ENCODE assay signal across 21 cellular contexts in genomic region chr15:70501849-70502248, GRCh38.
"Had no signal": no experiment of that assay in that cellular context is flagged by ENCODE, and none has a peak within 500 bp of the region (broad histone marks: within the 10 kb centered on the region; RNA-seq: fewer than 3 reads in every experiment).

No MANE protein-coding gene starts in this region.

- H3K27me3 Mint-ChIP-seq: activated naive CD8-positive, alpha-beta T cell; naive thymus-derived CD8-positive, alpha-beta T cell; T-helper 17 cell had no signal

- H3K27ac ChIP-seq: adrenal gland, ascending aorta, brain microvascular endothelial cell, esophagus muscularis mucosa, left lung had no signal

- H3K4me3 Mint-ChIP-seq: activated CD4-positive, alpha-beta T cell treated with anti-CD3 and anti-CD28 coated beads, Interleukin-2, amount 10 ng/mL, durations not matched to agents 24 days and 14 days; activated CD8-positive, alpha-beta memory T cell treated with anti-CD3 and anti-CD28 coated beads, Interleukin-2, amount 10 ng/mL, durations not matched to agents 7 days and 5 days; activated CD8-positive, alpha-beta T cell treated with anti-CD3 and anti-CD28 coated beads for 36 hours; activated naive CD8-positive, alpha-beta T cell; T-helper 17 cell had no signal

- H3K27me3 ChIP-seq: adrenal gland, ascending aorta, brain microvascular endothelial cell, esophagus muscularis mucosa, left lung had no signal

- H3K9me3 ChIP-seq: adrenal gland, ascending aorta, left lung had no signal

- H3K27ac Mint-ChIP-seq: activated CD4-positive, alpha-beta T cell treated with anti-CD3 and anti-CD28 coated beads, Interleukin-2, amount 10 ng/mL, durations not matched to agents 24 days and 14 days; activated CD8-positive, alpha-beta memory T cell treated with anti-CD3 and anti-CD28 coated beads, Interleukin-2, amount 10 ng/mL, durations not matched to agents 7 days and 5 days; activated CD8-positive, alpha-beta T cell treated with anti-CD3 and anti-CD28 coated beads for 36 hours; activated naive CD8-positive, alpha-beta T cell; T-helper 17 cell had no signal

- ATAC-seq: activated CD8-positive, alpha-beta memory T cell treated with anti-CD3 and anti-CD28 coated beads, Interleukin-2, amount 10 ng/mL, durations not matched to agents 7 days and 5 days; activated CD8-positive, alpha-beta T cell treated with anti-CD3 and anti-CD28 coated beads for 36 hours; left lung; naive thymus-derived CD8-positive, alpha-beta T cell; stimulated activated naive CD8-positive, alpha-beta T cell treated with anti-CD3 and anti-CD28 coated beads, Interleukin-15, Interleukin-2, amounts not matched to agents 100 U/mL and 50 U/mL, for 24 hours; T-helper 17 cell had no signal

- H3K9me3 Mint-ChIP-seq: activated CD4-positive, alpha-beta T cell treated with anti-CD3 and anti-CD28 coated beads, Interleukin-2, amount 10 ng/mL, durations not matched to agents 24 days and 14 days had no signal

- H3K4me3 ChIP-seq: adrenal gland, ascending aorta, esophagus muscularis mucosa, left lung, lung had no signal

- DNase-seq: activated CD4-positive, alpha-beta T cell treated with anti-CD3 and anti-CD28 coated beads, Interleukin-2, amount 10 ng/mL, durations not matched to agents 24 days and 14 days; activated CD8-positive, alpha-beta memory T cell treated with anti-CD3 and anti-CD28 coated beads, Interleukin-2, amount 10 ng/mL, durations not matched to agents 7 days and 5 days; activated CD8-positive, alpha-beta T cell treated with anti-CD3 and anti-CD28 coated beads for 36 hours; activated gamma-delta T cell treated with Interleukin-2 at 50 U/mL for 16 hours; activated T-cell treated with anti-CD3 and anti-CD28 coated beads for 4 hours; adrenal gland; brain microvascular endothelial cell; caudate nucleus; hippocampal formation; kidney glomerular epithelial cell; left lung; naive thymus-derived CD8-positive, alpha-beta T cell; retina; stimulated activated CD4-positive, alpha-beta T cell treated with anti-CD3 and anti-CD28 coated beads, Interleukin-4, amount 100 ng/mL, for 1 hour; stimulated activated naive CD8-positive, alpha-beta T cell treated with anti-CD3 and anti-CD28 coated beads, Interleukin-15, Interleukin-2, amounts not matched to agents 100 U/mL and 50 U/mL, for 24 hours; SW 1271; T-helper 17 cell had no signal

- H3K36me3 ChIP-seq: adrenal gland, ascending aorta, brain microvascular endothelial cell, esophagus muscularis mucosa, left lung had no signal
